17 cellular contexts compared by ENCODE assay signal in genomic region chr5:143147918-143148317, GRCh38.
A peak's percentile ranks its signal among the peaks of the same experiment; 100 is the strongest.
DNase-seq lines count a peak whose midpoint lies in the region; ATAC-seq and TF ChIP-seq lines count a peak whose summit lies in the region.
"Had no signal": no experiment of that assay in that cellular context is flagged by ENCODE, and none has a peak within 500 bp of the region (broad histone marks: within the 10 kb centered on the region; RNA-seq: fewer than 3 reads in every experiment).

No MANE protein-coding gene starts in this region.

- no peaks in the 10 kb centered on the region for H3K79me2 ChIP-seq in OCI-LY7 (ENCODE audit: insufficient read depth, low read depth, low read length)

- no peak for ATAC-seq in GM18498 (IDR thresholded peaks at IDR 0.05; ENCODE audit: unreplicated experiment)

- no peaks in the 10 kb centered on the region for H3K9me2 ChIP-seq in OCI-LY7 (ENCODE audit: insufficient read depth, low read length)

- H3K36me3 ChIP-seq in ascending aorta (no peaks in the 10 kb centered on the region), liver (ENCODE audit: control insufficient read depth in 4 of 4, insufficient read depth in 3 of 4, low read depth in 1 of 4, low read length in 3 of 4) (peaks cover 0 to 10% (median 3%) of the 10 kb centered on the region in 4 donors), spleen (peaks cover 0 to 45% (median 0%) of the 10 kb centered on the region in 6 donors), OCI-LY7 (ENCODE audit: insufficient read depth, low read length) (no peaks in the 10 kb centered on the region)
- H3K36me3 ChIP-seq: pancreas had no signal

- TF ChIP-seq POLR2A in spleen (IDR thresholded peaks at IDR 0.05), result no peak

- BruUV-seq in OCI-LY7 (replicated peaks; lab: Mats Ljungman, UMichigan), result no TSS peak

- CTCF ChIA-PET in OCI-LY7 (lab: Charles Lee; ENCODE audit: unreplicated experiment), result no interaction called here

- 79% methylated on average over 6 of the region's 6 CpGs for WGBS in liver
- 51 to 85% (median 61%) methylated on average over 6 of the region's 6 CpGs for WGBS in spleen, 5 donors

- no peak overlapping the region for H3K9ac ChIP-seq in liver (ENCODE audit: low read depth in 1 of 2, low read length in 2 of 2)

- H3K27ac ChIP-seq in ascending aorta (peak overlapping the region; percentile 37 to 77), liver (ENCODE audit: low read depth in 1 of 2, low read length in 2 of 2) (no peak overlapping the region), spleen (peak overlapping the region in 6 of 8 donors; percentile 3 to 71 (median 34)), OCI-LY7 (ENCODE audit: low read depth, low read length, poor library complexity, severe bottlenecking) (no peak overlapping the region)
- H3K27ac ChIP-seq: pancreas had no signal

- TF ChIP-seq CTCF in ascending aorta (IDR thresholded peaks at IDR 0.05) (no peak), liver (IDR thresholded peaks at IDR 0.05; ENCODE audit: low read depth, low read length, missing input control) (no peak), spleen (IDR thresholded peaks at IDR 0.05 in 8 of 11, conservative IDR thresholded peaks at IDR 0.05 in 3 of 11) (no peak), OCI-LY7 (conservative IDR thresholded peaks at IDR 0.05; ENCODE audit: low read length) (no peak)

- TF ChIP-seq RAD21 in liver (IDR thresholded peaks at IDR 0.05), result peak in 1 of 2 donors; percentile 12

- POLR2A ChIA-PET in OCI-LY7 (lab: Charles Lee), result interaction anchor here (0.7 kb wide), 2 partner anchors 82 to 256 kb away, joined by 3 read pairs; no protein-coding TSS in a partner anchor

- H3K4me1 ChIP-seq in ascending aorta (peaks cover 6 to 36% of the 10 kb centered on the region in 2 donors), liver (ENCODE audit: control insufficient read depth in 4 of 4, insufficient read depth in 4 of 4, low read length in 3 of 4) (peaks cover 0 to 2% (median under 1%) of the 10 kb centered on the region in 4 donors), spleen (peaks cover 0 to 7% (median 0%) of the 10 kb centered on the region in 6 donors), OCI-LY7 (ENCODE audit: insufficient read depth, low read length, poor library complexity, severe bottlenecking) (no peaks in the 10 kb centered on the region)
- H3K4me1 ChIP-seq: pancreas had no signal

- no peaks in the 10 kb centered on the region for H4K20me1 ChIP-seq in OCI-LY7 (ENCODE audit: insufficient read depth, low read length)

- H3K4me3 ChIP-seq in ascending aorta (no peak overlapping the region), liver (ENCODE audit: low read depth in 1 of 3, low read length in 3 of 3) (no peak overlapping the region), spleen (no peak overlapping the region), OCI-LY7 (ENCODE audit: low read depth, low read length, poor library complexity, severe bottlenecking) (no peak overlapping the region)
- H3K4me3 ChIP-seq: pancreas had no signal

- H3K9me3 ChIP-seq in ascending aorta (no peaks in the 10 kb centered on the region), liver (ENCODE audit: control insufficient read depth in 4 of 4, low read length in 3 of 4) (no peaks in the 10 kb centered on the region), spleen (no peaks in the 10 kb centered on the region), OCI-LY7 (ENCODE audit: low read length) (no peaks in the 10 kb centered on the region)
- H3K9me3 ChIP-seq: pancreas had no signal

- no peak overlapping the region for H2AFZ ChIP-seq in OCI-LY7 (ENCODE audit: low read length)

- H3K27me3 ChIP-seq in ascending aorta (no peaks in the 10 kb centered on the region), liver (ENCODE audit: control insufficient read depth in 4 of 4, insufficient read depth in 4 of 4, low read length in 3 of 4) (no peaks in the 10 kb centered on the region), spleen (replicated peaks in 1 of 7) (no peaks in the 10 kb centered on the region)
- H3K27me3 ChIP-seq: pancreas had no signal

- DNase-seq in HCEC 1CT (peak; percentile 77), ascending aorta (ENCODE audit: low spot score in 2 of 2) (no peak), spleen (no peak), hippocampal formation (lab: John Stamatoyannopoulos, UW) (no peak), OCI-LY7 (ENCODE audit: low spot score) (no peak)
- no peak for DNase-seq in activated CD8-positive, alpha-beta memory T cell treated with anti-CD3 and anti-CD28 coated beads for 24 hours
- DNase-seq: activated naive CD8-positive, alpha-beta T cell treated with anti-CD3 and anti-CD28 coated beads, Interleukin-2, amount 10 ng/mL, durations not matched to agents 7 days and 5 days; activated T-cell treated with anti-CD3 and anti-CD28 coated beads, Interleukin-2, amount 50 U/mL, for 1 hour; cerebellar nuclear complex; DMS53; erythroblast; NCI-H146; NCI-H748 treated with DMSO at 0.1 percent for 48 hours; pancreas; Right ventricle myocardium superior had no signal

- intact Hi-C loops in ascending aorta (cut with DNase I), result no loop called here
- intact Hi-C loops in spleen (cut with DNase I; ENCODE audit: low total_unique reads), result no loop called here
- intact Hi-C loops in OCI-LY7 (cut with micrococcal nuclease; ENCODE audit: unreplicated experiment), result no loop called here

- H3K4me2 ChIP-seq in OCI-LY7 (ENCODE audit: low read length), result no peak overlapping the region

TF ChIP-seq in liver, 16 proteins besides CTCF, POLR2A, EP300 and RAD21:
- TF ChIP-seq RXRA (IDR thresholded peaks at IDR 0.05), result peak in 1 of 2 donors; percentile 7
- no peak for TF ChIP-seq REST (IDR thresholded peaks at IDR 0.05)
- TF ChIP-seq MAX (IDR thresholded peaks at IDR 0.05), result no peak
- no peak for TF ChIP-seq YY1 (IDR thresholded peaks at IDR 0.05)
- no peak for TF ChIP-seq JUND (IDR thresholded peaks at IDR 0.05)
- no peak for TF ChIP-seq FOXA2 (IDR thresholded peaks at IDR 0.05)
- no peak for TF ChIP-seq ZBTB33 (IDR thresholded peaks at IDR 0.05)
- TF ChIP-seq GABPA (IDR thresholded peaks at IDR 0.05 in 1 of 2, conservative IDR thresholded peaks at IDR 0.05 in 1 of 2), result no peak
- no peak for TF ChIP-seq HNF4A (conservative IDR thresholded peaks at IDR 0.05)
- TF ChIP-seq SP1 (IDR thresholded peaks at IDR 0.05), result peak; percentile 17
- no peak for TF ChIP-seq HNF4G (IDR thresholded peaks at IDR 0.05)
- TF ChIP-seq TAF1 (conservative IDR thresholded peaks at IDR 0.05), result no peak
- TF ChIP-seq NR2F2 (IDR thresholded peaks at IDR 0.05), result peak; percentile 56
- no peak for TF ChIP-seq FOXA1 (IDR thresholded peaks at IDR 0.05)
- TF ChIP-seq EGR1 (IDR thresholded peaks at IDR 0.05; ENCODE audit: low read depth in 2 of 2), result no peak
- TF ChIP-seq ATF3 (IDR thresholded peaks at IDR 0.05), result no peak

Comparison
In these comparisons a context has a peak if more than half of its experiments do, and no peak if none do; other contexts are left out.
1. H3K27ac ChIP-seq: peak in ascending aorta (2 of 2) and spleen (6 of 8); none in liver (0 of 2) and OCI-LY7 (single experiment).